In the genomic region with DNA sequence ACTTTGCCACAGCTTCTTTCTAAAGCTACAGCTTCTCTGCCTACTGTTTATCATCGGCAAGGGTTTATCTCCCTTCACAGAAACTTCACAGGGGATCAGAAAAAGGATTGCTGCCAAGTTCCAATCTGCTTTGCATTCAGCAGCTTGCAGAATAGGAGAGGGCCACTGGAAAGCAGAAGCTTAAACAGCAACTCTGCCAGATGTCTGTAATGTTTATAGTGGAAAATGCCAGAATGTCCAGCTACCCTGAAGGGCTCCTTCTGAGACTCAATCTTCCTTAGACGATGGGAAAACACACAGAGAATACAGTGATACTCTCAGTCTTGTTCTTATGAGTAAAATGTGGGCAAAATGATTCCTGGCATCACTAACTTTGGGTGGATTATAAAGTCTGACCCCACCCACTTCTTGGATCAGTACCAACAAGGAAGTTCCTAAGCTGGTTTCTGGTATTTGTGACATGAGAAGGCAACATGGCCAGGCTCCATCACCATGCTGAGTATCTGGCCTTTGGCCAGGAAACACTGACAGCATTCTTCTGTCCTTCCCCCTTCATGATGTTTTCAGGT, we compare ENCODE assay signal across 9 cellular contexts. TPM values are rescaled to one million over a fixed set of nuclear protein-coding genes. Genes with fewer than 3 reads are reported as not detected.
DNase-seq lines count a peak whose midpoint lies in the region; ATAC-seq, FAIRE-seq and TF ChIP-seq lines count a peak whose summit lies in the region.
"Had no signal": no experiment of that assay in that cellular context is flagged by ENCODE, and none has a peak within 500 bp of the region (broad histone marks: within the 10 kb centered on the region; RNA-seq: fewer than 3 reads in every experiment).

No MANE protein-coding gene starts in this region.

- no peaks in the 10 kb centered on the region for H3K27me3 ChIP-seq in esophagus (ENCODE audit: control insufficient read depth in 1 of 2, insufficient read depth in 2 of 2, low read length in 2 of 2)

- no peak overlapping the region for H3K4me3 Mint-ChIP-seq in natural killer cell
- H3K4me3 Mint-ChIP-seq in activated CD4-positive, alpha-beta T cell treated with anti-CD3 and anti-CD28 coated beads, Interleukin-2, amount 10 ng/mL, durations not matched to agents 24 days and 14 days = no peak overlapping the region

- peaks cover 0 to 3% of the 10 kb centered on the region in 2 donors for H3K9me3 Mint-ChIP-seq in natural killer cell
- no peaks in the 10 kb centered on the region for H3K9me3 Mint-ChIP-seq in activated CD4-positive, alpha-beta T cell treated with anti-CD3 and anti-CD28 coated beads, Interleukin-2, amount 10 ng/mL, durations not matched to agents 24 days and 14 days

- H3K4me1 ChIP-seq in esophagus (ENCODE audit: control insufficient read depth in 2 of 2, insufficient read depth in 2 of 2, low read length in 1 of 2) = no peaks in the 10 kb centered on the region

- peak overlapping the region; percentile 72 to 84 for H3K27ac ChIP-seq in esophagus (ENCODE audit: low read depth in 2 of 2, low read length in 1 of 2)

- peaks cover 0 to 8% of the 10 kb centered on the region in 2 donors for H3K36me3 ChIP-seq in esophagus (ENCODE audit: control insufficient read depth in 2 of 2, insufficient read depth in 2 of 2, low read length in 1 of 2)

- 6 to 12% methylated on average over 2 of the region's 2 CpGs for WGBS in esophagus, 2 donors

- intact Hi-C loops in natural killer cell (cut with micrococcal nuclease) = no loop called here
- intact Hi-C loops in activated CD4-positive, alpha-beta T cell treated with anti-CD3 and anti-CD28 coated beads, Interleukin-2, amount 10 ng/mL, durations not matched to agents 24 days and 14 days (cut with micrococcal nuclease) = no loop called here

- ATAC-seq in natural killer cell = no peak
- ATAC-seq in HG03469 (IDR thresholded peaks at IDR 0.05; ENCODE audit: unreplicated experiment) = no peak

- H3K4me3 ChIP-seq in esophagus (ENCODE audit: low read depth in 1 of 2, low read length in 2 of 2) = no peak overlapping the region

- no peak for FAIRE-seq in frontal cortex (lab: Jason Lieb, UNC)
- FAIRE-seq: H1 had no signal

- peaks cover 66 to 79% of the 10 kb centered on the region in 2 donors for H3K4me1 Mint-ChIP-seq in natural killer cell
- H3K4me1 Mint-ChIP-seq in activated CD4-positive, alpha-beta T cell treated with anti-CD3 and anti-CD28 coated beads, Interleukin-2, amount 10 ng/mL, durations not matched to agents 24 days and 14 days = peaks cover 37% of the 10 kb centered on the region

- DNase-seq in DMS79 treated with DMSO at 0.1 percent for 48 hours (lab: John Stamatoyannopoulos, UW) = peak; percentile 78
- peak; percentile 57 for DNase-seq in NCI-H82 treated with DMSO at 0.1 percent for 48 hours (lab: John Stamatoyannopoulos, UW; ENCODE audit: unreplicated experiment)
- DNase-seq in natural killer cell = no peak
- no peak for DNase-seq in activated CD4-positive, alpha-beta T cell treated with anti-CD3 and anti-CD28 coated beads, Interleukin-2, amount 10 ng/mL, durations not matched to agents 24 days and 14 days
- no peak for DNase-seq in cortex of kidney (lab: John Stamatoyannopoulos, UW)
- DNase-seq in frontal cortex (ENCODE audit: low spot score in 2 of 2) = no peak

- H3K27ac Mint-ChIP-seq in natural killer cell = peak overlapping the region; percentile 32 to 45
- H3K27ac Mint-ChIP-seq in activated CD4-positive, alpha-beta T cell treated with anti-CD3 and anti-CD28 coated beads, Interleukin-2, amount 10 ng/mL, durations not matched to agents 24 days and 14 days = no peak overlapping the region

- no peaks in the 10 kb centered on the region for H3K9me3 ChIP-seq in esophagus (ENCODE audit: control insufficient read depth in 2 of 2, insufficient read depth in 1 of 2, low read depth in 1 of 2, low read length in 1 of 2)

- TF ChIP-seq CTCF in natural killer cell (IDR thresholded peaks at IDR 0.05) = no peak

- H3K36me3 Mint-ChIP-seq in natural killer cell = peaks cover 29% of the 10 kb centered on the region
- peaks cover 56% of the 10 kb centered on the region for H3K36me3 Mint-ChIP-seq in activated CD4-positive, alpha-beta T cell treated with anti-CD3 and anti-CD28 coated beads, Interleukin-2, amount 10 ng/mL, durations not matched to agents 24 days and 14 days (ENCODE audit: low read depth)

- H3K27me3 Mint-ChIP-seq in natural killer cell (ENCODE audit: low read depth in 2 of 2) = no peaks in the 10 kb centered on the region
- H3K27me3 Mint-ChIP-seq in activated CD4-positive, alpha-beta T cell treated with anti-CD3 and anti-CD28 coated beads, Interleukin-2, amount 10 ng/mL, durations not matched to agents 24 days and 14 days = no peaks in the 10 kb centered on the region

RNA-seq across cellular contexts. Expression of a gene that starts 19.0 kb away (rescaled TPM):
- polyA plus RNA-seq in esophagus = 10 to 100 TPM; 46.3 to 64.7 TPM
- total RNA-seq in natural killer cell = 100 to 1,000 TPM; 185 to 241 (median 189) TPM
- total RNA-seq in activated CD4-positive, alpha-beta T cell treated with anti-CD3 and anti-CD28 coated beads, Interleukin-2, amount 10 ng/mL, durations not matched to agents 24 days and 14 days = 48.3 and 50.3 TPM in 2 replicates
- total RNA-seq in frontal cortex = 15.1 TPM

Comparison
In these comparisons a context has a peak if more than half of its experiments do, and no peak if none do; other contexts are left out.
1. DNase-seq: peak in DMS79 treated with DMSO at 0.1 percent for 48 hours (single experiment) and NCI-H82 treated with DMSO at 0.1 percent for 48 hours (single experiment); none in natural killer cell (single experiment), activated CD4-positive, alpha-beta T cell treated with anti-CD3 and anti-CD28 coated beads, Interleukin-2, amount 10 ng/mL, durations not matched to agents 24 days and 14 days (single experiment), cortex of kidney (single experiment) and frontal cortex (0 of 2).